ENCODE assay signal across 24 cellular contexts in the genomic region with DNA sequence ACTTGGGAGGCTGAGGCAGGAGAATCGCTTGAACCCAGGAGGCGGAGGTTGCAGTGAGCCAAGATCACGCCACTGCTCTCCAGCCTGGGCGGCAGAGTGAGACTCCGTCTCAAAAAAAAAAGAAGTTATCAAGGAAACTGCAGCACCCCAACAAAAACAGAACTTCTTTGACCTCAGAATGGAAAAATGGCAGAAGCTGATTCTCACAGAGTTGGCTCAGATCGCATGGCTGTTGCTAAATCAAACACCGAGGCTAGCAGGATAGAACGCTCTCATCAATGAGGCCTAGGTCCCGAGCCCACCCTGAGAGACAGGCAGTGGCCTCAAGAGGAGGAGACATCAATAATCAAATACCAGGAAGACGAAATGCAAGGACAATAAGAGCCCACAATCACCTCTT. TPM values are rescaled to one million over a fixed set of nuclear protein-coding genes. Genes with fewer than 3 reads are reported as not detected.
"Had no signal": no experiment of that assay in that cellular context is flagged by ENCODE, and none has a peak within 500 bp of the region (broad histone marks: within the 10 kb centered on the region; RNA-seq: fewer than 3 reads in every experiment).

No MANE protein-coding gene starts in this region.

- H3K36me3 Mint-ChIP-seq: neural progenitor cell had no signal

- H3K27ac ChIP-seq: body of pancreas, neural progenitor cell, prostate gland, right atrium auricular region, tibial artery, vagina, VCaP had no signal

- H3K9me3 Mint-ChIP-seq: activated T-cell treated with anti-CD3 and anti-CD28 coated beads, Interleukin-2, amount 50 U/mL, for 24 hours; activated T-helper 2 cell treated with anti-CD3 and anti-CD28 coated beads, Interferon-gamma antibody, Interleukin-2, Interleukin-4, amounts not matched to agents 10 μg/mL and 5 μg/mL and 100 μg/mL, durations not matched to agents 14 hours and 24 hours and 36 hours; neural progenitor cell had no signal

- H3K4me1 Mint-ChIP-seq: neural progenitor cell had no signal

- H3K4me3 Mint-ChIP-seq: activated T-cell treated with anti-CD3 and anti-CD28 coated beads, Interleukin-2, amount 50 U/mL, for 24 hours; neural progenitor cell had no signal

- H3K27me3 ChIP-seq: body of pancreas, neural progenitor cell, right atrium auricular region, vagina had no signal

- H3K27me3 Mint-ChIP-seq: activated T-cell treated with anti-CD3 and anti-CD28 coated beads, Interleukin-2, amount 50 U/mL, for 24 hours had no signal

- H3K4me1 ChIP-seq: neural progenitor cell, prostate gland, right atrium auricular region, tibial artery, vagina had no signal

- DNase-seq: activated CD4-positive, alpha-beta T cell treated with anti-CD3 and anti-CD28 coated beads for 1 hour; activated naive CD4-positive, alpha-beta T cell treated with Interleukin-2 at 50 U/mL for 16 hours; activated T-cell treated with anti-CD3 and anti-CD28 coated beads, Interleukin-2, amount 50 U/mL, for 24 hours; body of pancreas; caudate nucleus; head of caudate nucleus; left lung; stimulated activated CD4-positive, alpha-beta T cell treated with anti-CD3 and anti-CD28 coated beads, Interleukin-2, amount 100 ng/mL, for 24 hours; stimulated activated naive CD4-positive, alpha-beta T cell treated with Interleukin-2 at 50 U/mL for 16 hours; substantia nigra; T-helper 2 cell; tibial artery had no signal

- H3K27ac Mint-ChIP-seq: activated T-cell treated with anti-CD3 and anti-CD28 coated beads, Interleukin-2, amount 50 U/mL, for 24 hours; activated T-helper 2 cell treated with anti-CD3 and anti-CD28 coated beads, Interferon-gamma antibody, Interleukin-2, Interleukin-4, amounts not matched to agents 10 μg/mL and 5 μg/mL and 100 μg/mL, durations not matched to agents 14 hours and 24 hours and 36 hours; neural progenitor cell had no signal

- H3K36me3 ChIP-seq: left lung, neural progenitor cell, prostate gland, right atrium auricular region, tibial artery, vagina had no signal

- H3K4me3 ChIP-seq: body of pancreas, left lung, neural progenitor cell, prostate gland, right atrium auricular region, tibial artery, vagina had no signal

- H3K9me3 ChIP-seq: body of pancreas, left lung, prostate gland, right atrium auricular region, tibial artery, vagina had no signal

RNA-seq across cellular contexts. Expression of gene TM4SF5, which starts 1.1 kb away (rescaled TPM):
- total RNA-seq: activated T-helper 2 cell treated with anti-CD3 and anti-CD28 coated beads, Interferon-gamma antibody, Interleukin-2, Interleukin-4, amounts not matched to agents 10 μg/mL and 5 μg/mL and 100 μg/mL, durations not matched to agents 14 hours and 24 hours and 36 hours; frontal cortex; kidney epithelial cell; left lung; lung microvascular endothelial cell; mononuclear cell; osteoblast; prostate gland; right atrium auricular region; skeletal muscle tissue; vagina had no signal

RNA-seq across cellular contexts. Expression of gene VMO1, which starts 15.5 kb away (rescaled TPM):
- total RNA-seq: body of pancreas, kidney epithelial cell, lung microvascular endothelial cell, mononuclear cell, osteoblast had no signal

RNA-seq across cellular contexts. Expression of gene GLTPD2, which starts 18.1 kb away (rescaled TPM):
- total RNA-seq: activated T-helper 2 cell treated with anti-CD3 and anti-CD28 coated beads, Interferon-gamma antibody, Interleukin-2, Interleukin-4, amounts not matched to agents 10 μg/mL and 5 μg/mL and 100 μg/mL, durations not matched to agents 14 hours and 24 hours and 36 hours; body of pancreas; frontal cortex; kidney epithelial cell; left lung; lung microvascular endothelial cell; mononuclear cell; osteoblast; prostate gland; right atrium auricular region; skeletal muscle tissue; vagina had no signal
